10 cellular contexts compared by ENCODE assay signal in genomic region chr2:222813177-222813843, GRCh38. TPM values are rescaled to one million over a fixed set of nuclear protein-coding genes. Genes with fewer than 3 reads are reported as not detected.
DNase-seq lines count a peak whose midpoint lies in the region; ATAC-seq and TF ChIP-seq lines count a peak whose summit lies in the region.
"Had no signal": no experiment of that assay in that cellular context is flagged by ENCODE, and none has a peak within 500 bp of the region (broad histone marks: within the 10 kb centered on the region; RNA-seq: fewer than 3 reads in every experiment).

No MANE protein-coding gene starts in this region.

- no peaks in the 10 kb centered on the region for H3K36me3 ChIP-seq in CD8-positive, alpha-beta memory T cell (ENCODE audit: insufficient read depth, low read length)
- H3K36me3 ChIP-seq in uterus (no peaks in the 10 kb centered on the region), stomach (no peaks in the 10 kb centered on the region)

- peak overlapping the region in 1 of 8 donors; percentile 23 for H3K27ac Mint-ChIP-seq in CD8-positive, alpha-beta memory T cell

- POLR2A ChIA-PET in CD8-positive, alpha-beta memory T cell (lab: Charles Lee): no interaction called here

- intact Hi-C loops in uterus (cut with DNase I; ENCODE audit: low total_unique reads) (no loop called here), stomach (cut with DNase I; ENCODE audit: low total_unique reads) (no loop called here)

- no peak for TF ChIP-seq POLR2A in uterus (IDR thresholded peaks at IDR 0.05)
- TF ChIP-seq POLR2A in stomach (IDR thresholded peaks at IDR 0.05): no peak

- H3K9me3 ChIP-seq in CD8-positive, alpha-beta memory T cell (ENCODE audit: low read length): no peaks in the 10 kb centered on the region
- no peaks in the 10 kb centered on the region for H3K9me3 ChIP-seq in uterus
- no peaks in the 10 kb centered on the region for H3K9me3 ChIP-seq in stomach

- no peak overlapping the region for H3K27ac ChIP-seq in CD8-positive, alpha-beta memory T cell (ENCODE audit: low read depth, low read length)
- H3K27ac ChIP-seq in uterus (no peak overlapping the region), stomach (no peak overlapping the region)
- H3K27ac ChIP-seq: coronary artery had no signal

- TF ChIP-seq CTCF in uterus (IDR thresholded peaks at IDR 0.05) (no peak), stomach (IDR thresholded peaks at IDR 0.05) (no peak)

- CTCF ChIA-PET in CD8-positive, alpha-beta memory T cell (lab: Charles Lee): no interaction called here

- ATAC-seq in GM18858 (IDR thresholded peaks at IDR 0.05; ENCODE audit: unreplicated experiment) (peak; percentile 98), GM21526 (IDR thresholded peaks at IDR 0.05; ENCODE audit: low FRiP score, unreplicated experiment) (peak; percentile 94), HG03457 (IDR thresholded peaks at IDR 0.05; ENCODE audit: unreplicated experiment) (peak; percentile 92)

- WGBS in stomach, 5 donors: 51 to 65% (median 59%) methylated on average over 6 of the region's 6 CpGs

- H3K36me3 Mint-ChIP-seq in CD8-positive, alpha-beta memory T cell: no peaks in the 10 kb centered on the region

- no peaks in the 10 kb centered on the region for H3K27me3 Mint-ChIP-seq in CD8-positive, alpha-beta memory T cell

- no peaks in the 10 kb centered on the region for H3K4me1 Mint-ChIP-seq in CD8-positive, alpha-beta memory T cell

- H3K4me3 ChIP-seq in CD8-positive, alpha-beta memory T cell (ENCODE audit: low read length): no peak overlapping the region
- H3K4me3 ChIP-seq in uterus (no peak overlapping the region), stomach (no peak overlapping the region)
- H3K4me3 ChIP-seq: coronary artery, lung had no signal

- no peak for TF ChIP-seq EP300 in stomach (IDR thresholded peaks at IDR 0.05)

- H3K9me3 Mint-ChIP-seq in CD8-positive, alpha-beta memory T cell: peaks cover 0 to 3% (median 0%) of the 10 kb centered on the region in 5 donors

- no peaks in the 10 kb centered on the region for H3K27me3 ChIP-seq in CD8-positive, alpha-beta memory T cell (ENCODE audit: insufficient read depth, low read length, poor library complexity, severe bottlenecking)
- H3K27me3 ChIP-seq in uterus (no peaks in the 10 kb centered on the region), stomach (no peaks in the 10 kb centered on the region)

- peak; percentile 60 for DNase-seq in foreskin melanocyte
- DNase-seq in CD8-positive, alpha-beta memory T cell: no peak
- no peak for DNase-seq in uterus
- no peak for DNase-seq in stomach
- DNase-seq in nucleus accumbens (lab: John Stamatoyannopoulos, UW): no peak

- H3K4me3 Mint-ChIP-seq in CD8-positive, alpha-beta memory T cell: no peak overlapping the region

- no peaks in the 10 kb centered on the region for H3K4me1 ChIP-seq in CD8-positive, alpha-beta memory T cell (ENCODE audit: insufficient read depth, low read length)
- no peaks in the 10 kb centered on the region for H3K4me1 ChIP-seq in uterus
- no peaks in the 10 kb centered on the region for H3K4me1 ChIP-seq in stomach

RNA-seq across cellular contexts. Expression of gene ACSL3, which starts 47.5 kb away (rescaled TPM):
- total RNA-seq in CD8-positive, alpha-beta memory T cell: 10 to 100 TPM; 38.6 to 41.4 TPM
- polyA plus RNA-seq in CD8-positive, alpha-beta memory T cell: 27.7 TPM
- total RNA-seq in uterus (100 to 1,000 TPM in 1 of 4 donors, 10 to 100 TPM in 3; 39.7 to 101 (median 61.2) TPM), stomach (100 to 1,000 TPM in 2 of 5 donors, 10 to 100 TPM in 3; 13.4 to 234 (median 92.4) TPM)
- polyA plus RNA-seq in stomach: 10 to 100 TPM; 10.5 to 18.7 (median 17.7) TPM
